24 cellular contexts compared by ENCODE assay signal in the genomic region with DNA sequence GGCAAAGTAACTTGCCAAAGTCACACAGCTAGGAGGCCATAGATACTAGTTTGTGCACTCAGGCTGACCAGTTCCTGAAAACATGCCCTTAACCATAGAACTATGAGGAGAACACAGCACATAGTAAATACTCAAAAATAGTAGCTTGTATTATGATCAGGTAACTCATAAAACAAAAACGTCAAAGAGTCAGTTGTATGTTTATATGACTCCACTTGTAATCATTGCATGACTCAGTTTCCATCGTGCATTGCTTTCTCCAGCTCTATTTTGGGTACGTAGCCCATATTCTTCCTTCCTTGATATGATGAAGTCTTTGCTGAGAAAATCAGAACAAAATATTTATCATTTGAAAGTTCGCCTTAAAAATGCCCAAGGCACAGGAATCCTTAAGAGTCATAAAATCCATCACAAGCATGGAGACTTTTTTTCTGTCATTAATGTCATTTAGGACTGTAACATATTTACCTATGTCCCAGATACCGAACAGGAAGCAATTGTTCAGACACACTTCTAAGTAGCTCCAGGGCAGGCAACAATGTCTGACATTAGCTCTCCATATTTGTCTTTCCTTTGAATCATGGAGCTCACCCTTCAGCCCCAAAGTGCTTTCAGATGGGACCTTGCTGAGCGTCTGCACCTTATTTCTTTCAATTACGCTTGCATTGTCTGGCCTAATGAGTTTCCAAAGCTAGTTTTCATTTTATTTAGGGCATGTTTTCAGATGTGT.
"Had no signal": no experiment of that assay in that cellular context is flagged by ENCODE, and none has a peak within 500 bp of the region (broad histone marks: within the 10 kb centered on the region; RNA-seq: fewer than 3 reads in every experiment).

No MANE protein-coding gene starts in this region.

- H3K36me3 Mint-ChIP-seq: activated CD4-positive, alpha-beta memory T cell treated with anti-CD3 and anti-CD28 coated beads for 36 hours; activated CD8-positive, alpha-beta memory T cell treated with anti-CD3 and anti-CD28 coated beads, Interleukin-2, amount 10 ng/mL, durations not matched to agents 7 days and 5 days; activated naive CD8-positive, alpha-beta T cell treated with anti-CD3 and anti-CD28 coated beads, Interleukin-2, amount 10 ng/mL, durations not matched to agents 7 days and 5 days; brain; naive thymus-derived CD4-positive, alpha-beta T cell had no signal

- FAIRE-seq: TTC549, urothelium cell line had no signal

- H3K27me3 ChIP-seq: colonic mucosa, gastroesophageal sphincter, neural progenitor cell, tibial artery had no signal

- H3K4me3 ChIP-seq: colonic mucosa, gastroesophageal sphincter, heart right ventricle, neural progenitor cell, tibial artery had no signal

- DNase-seq: activated CD4-positive, alpha-beta memory T cell treated with anti-CD3 and anti-CD28 coated beads for 36 hours; activated CD4-positive, alpha-beta T cell treated with anti-CD3 and anti-CD28 coated beads for 36 hours; activated CD8-positive, alpha-beta memory T cell treated with anti-CD3 and anti-CD28 coated beads, Interleukin-2, amount 10 ng/mL, durations not matched to agents 7 days and 5 days; activated naive CD8-positive, alpha-beta T cell treated with anti-CD3 and anti-CD28 coated beads, Interleukin-2, amount 10 ng/mL, durations not matched to agents 7 days and 5 days; amygdala; colonic mucosa; endodermal cell; erythroblast; heart right ventricle; mesenchymal stem cell; naive thymus-derived CD4-positive, alpha-beta T cell; stimulated activated CD4-positive, alpha-beta T cell treated with anti-CD3 and anti-CD28 coated beads, Interleukin-12 subunit alpha, Interleukin-12 subunit beta, amount 100 ng/mL, for 4 hours; stimulated activated CD4-positive, alpha-beta T cell treated with anti-CD3 and anti-CD28 coated beads, Interleukin-1b, Interleukin-23, amount 100 ng/mL, for 48 hours; stimulated activated CD8-positive, alpha-beta memory T cell treated with anti-CD3 and anti-CD28 coated beads, Interleukin-4, amount 100 ng/mL, for 48 hours; stimulated activated naive CD4-positive, alpha-beta T cell; tibial artery had no signal

- H3K9ac ChIP-seq: neural progenitor cell had no signal

- H3K4me1 ChIP-seq: colonic mucosa had no signal

- H3K9me3 ChIP-seq: colonic mucosa, gastroesophageal sphincter, heart right ventricle, tibial artery had no signal

- H3K27me3 Mint-ChIP-seq: activated CD4-positive, alpha-beta memory T cell treated with anti-CD3 and anti-CD28 coated beads for 36 hours; activated CD4-positive, alpha-beta T cell treated with anti-CD3 and anti-CD28 coated beads for 36 hours; activated CD8-positive, alpha-beta memory T cell treated with anti-CD3 and anti-CD28 coated beads, Interleukin-2, amount 10 ng/mL, durations not matched to agents 7 days and 5 days; brain; central memory CD8-positive, alpha-beta T cell; progenitor cell of endocrine pancreas had no signal

- H2AFZ ChIP-seq: neural progenitor cell had no signal

- H3K4me2 ChIP-seq: neural progenitor cell had no signal

- H3K27ac Mint-ChIP-seq: activated CD4-positive, alpha-beta memory T cell treated with anti-CD3 and anti-CD28 coated beads for 36 hours; activated CD4-positive, alpha-beta T cell treated with anti-CD3 and anti-CD28 coated beads for 36 hours; activated CD8-positive, alpha-beta memory T cell treated with anti-CD3 and anti-CD28 coated beads, Interleukin-2, amount 10 ng/mL, durations not matched to agents 7 days and 5 days; activated naive CD8-positive, alpha-beta T cell treated with anti-CD3 and anti-CD28 coated beads, Interleukin-2, amount 10 ng/mL, durations not matched to agents 7 days and 5 days; endodermal cell; naive thymus-derived CD4-positive, alpha-beta T cell; neural progenitor cell; progenitor cell of endocrine pancreas; T-helper 2 cell treated with Interferon-gamma antibody and Interleukin-4, amounts not matched to agents 5 μg/mL and 100 μg/mL, for 36 hours had no signal

- ATAC-seq: activated CD4-positive, alpha-beta T cell treated with anti-CD3 and anti-CD28 coated beads for 36 hours; activated CD8-positive, alpha-beta memory T cell treated with anti-CD3 and anti-CD28 coated beads, Interleukin-2, amount 10 ng/mL, durations not matched to agents 7 days and 5 days; gastroesophageal sphincter; heart right ventricle; naive thymus-derived CD4-positive, alpha-beta T cell had no signal

- H3K27ac ChIP-seq: colonic mucosa, gastroesophageal sphincter, heart right ventricle, neural progenitor cell, tibial artery had no signal

- H3K9me3 Mint-ChIP-seq: activated CD4-positive, alpha-beta memory T cell treated with anti-CD3 and anti-CD28 coated beads for 36 hours; activated naive CD8-positive, alpha-beta T cell treated with anti-CD3 and anti-CD28 coated beads, Interleukin-2, amount 10 ng/mL, durations not matched to agents 7 days and 5 days; brain; central memory CD8-positive, alpha-beta T cell; naive thymus-derived CD4-positive, alpha-beta T cell; T-helper 2 cell treated with Interferon-gamma antibody and Interleukin-4, amounts not matched to agents 5 μg/mL and 100 μg/mL, for 36 hours had no signal

- H3K4me3 Mint-ChIP-seq: activated CD4-positive, alpha-beta memory T cell treated with anti-CD3 and anti-CD28 coated beads for 36 hours; activated CD4-positive, alpha-beta T cell treated with anti-CD3 and anti-CD28 coated beads for 36 hours; activated CD8-positive, alpha-beta memory T cell treated with anti-CD3 and anti-CD28 coated beads, Interleukin-2, amount 10 ng/mL, durations not matched to agents 7 days and 5 days; activated naive CD8-positive, alpha-beta T cell treated with anti-CD3 and anti-CD28 coated beads, Interleukin-2, amount 10 ng/mL, durations not matched to agents 7 days and 5 days; brain; central memory CD8-positive, alpha-beta T cell; endodermal cell; naive thymus-derived CD4-positive, alpha-beta T cell; neural progenitor cell; T-helper 2 cell treated with Interferon-gamma antibody and Interleukin-4, amounts not matched to agents 5 μg/mL and 100 μg/mL, for 36 hours had no signal

- H3K36me3 ChIP-seq: colonic mucosa, gastroesophageal sphincter, heart right ventricle, neural progenitor cell, tibial artery had no signal

- H3K4me1 Mint-ChIP-seq: activated CD4-positive, alpha-beta T cell treated with anti-CD3 and anti-CD28 coated beads for 36 hours; activated CD8-positive, alpha-beta memory T cell treated with anti-CD3 and anti-CD28 coated beads, Interleukin-2, amount 10 ng/mL, durations not matched to agents 7 days and 5 days; activated naive CD8-positive, alpha-beta T cell treated with anti-CD3 and anti-CD28 coated beads, Interleukin-2, amount 10 ng/mL, durations not matched to agents 7 days and 5 days; central memory CD8-positive, alpha-beta T cell; naive thymus-derived CD4-positive, alpha-beta T cell had no signal
